Comparison of ENCODE assay signal across 14 cellular contexts in genomic region chr4:183541081-183542045, GRCh38. TPM values are rescaled to one million over a fixed set of nuclear protein-coding genes. Genes with fewer than 3 reads are reported as not detected.
A peak's percentile ranks its signal among the peaks of the same experiment; 100 is the strongest.
DNase-seq lines count a peak whose midpoint lies in the region; ATAC-seq, FAIRE-seq and TF ChIP-seq lines count a peak whose summit lies in the region.
"Had no signal": no experiment of that assay in that cellular context is flagged by ENCODE, and none has a peak within 500 bp of the region (broad histone marks: within the 10 kb centered on the region; RNA-seq: fewer than 3 reads in every experiment).

No MANE protein-coding gene starts in this region.

- TF ChIP-seq RAD21 in IMR-90 (IDR thresholded peaks at IDR 0.05; ENCODE audit: low read length) = no peak

- H3K14ac ChIP-seq in IMR-90 (replicated peaks; ENCODE audit: low read depth, low read length) = no peak overlapping the region

- TF ChIP-seq CTCF in AG10803 (conservative IDR thresholded peaks at IDR 0.05; ENCODE audit: low read length) (no peak), IMR-90 (conservative IDR thresholded peaks at IDR 0.05; ENCODE audit: low read depth, low read length) (no peak), esophagus muscularis mucosa (IDR thresholded peaks at IDR 0.05) (no peak)

- no peak overlapping the region for H2BK120ac ChIP-seq in IMR-90 (ENCODE audit: low read depth, low read length)
- no peak overlapping the region for H2BK120ac ChIP-seq in mesendoderm (ENCODE audit: low read depth, low read length)

- no peaks in the 10 kb centered on the region for H3K79me2 ChIP-seq in mesendoderm (ENCODE audit: control insufficient read depth, insufficient read depth, low read length)

- H2BK5ac ChIP-seq in IMR-90 (ENCODE audit: low read depth, low read length, poor library complexity, severe bottlenecking) (no peak overlapping the region), mesendoderm (ENCODE audit: low read length) (no peak overlapping the region)

- ATAC-seq in IMR-90 (ENCODE audit: low read depth) = peak; percentile 84
- no peak for ATAC-seq in GM19395 (IDR thresholded peaks at IDR 0.05; ENCODE audit: unreplicated experiment)
- no peak for ATAC-seq in activated CD4-positive, CD25-positive, alpha-beta regulatory T cell treated with anti-CD3 and anti-CD28 coated beads, Interleukin-2, amount 50 U/mL, for 24 hours

- no peak overlapping the region for H2AK5ac ChIP-seq in IMR-90 (ENCODE audit: low read depth, low read length)
- H2AK5ac ChIP-seq in mesendoderm (ENCODE audit: low read length) = no peak overlapping the region

- 0 out of 2 replicates have a peak overlapping the region, but pooled peaks have one; percentile 40 for H3K23ac ChIP-seq in IMR-90 (ENCODE audit: low read depth, low read length)
- no peak overlapping the region for H3K23ac ChIP-seq in mesendoderm (ENCODE audit: low read length)

- no peak overlapping the region for H4K91ac ChIP-seq in IMR-90 (ENCODE audit: insufficient read depth, low read depth, low read length)

- H3K56ac ChIP-seq in IMR-90 (ENCODE audit: extremely low read depth, insufficient read depth, low read length) (no peak overlapping the region), mesendoderm (ENCODE audit: low read length) (no peak overlapping the region)

- CTCF ChIA-PET in IMR-90 (lab: Yijun Ruan, JAX) = interaction anchor here (0.7 to 0.9 kb wide), 2 partner anchors 30 to 61 kb away, joined by 3 to 10 read pairs; no protein-coding TSS in a partner anchor

- H2AFZ ChIP-seq in IMR-90 (replicated peaks; ENCODE audit: low read length, poor library complexity) = peak overlapping the region; percentile 80

- no peaks in the 10 kb centered on the region for H4K20me1 ChIP-seq in IMR-90 (ENCODE audit: insufficient read depth, low read length)
- H4K20me1 ChIP-seq: BLaER1 treated with 17β-estradiol and CSF1 and Interleukin-3, amounts not matched to agents 10 nM and 100 nM had no signal

- no peak for TF ChIP-seq POLR2A in IMR-90 (IDR thresholded peaks at IDR 0.05; ENCODE audit: low read depth, low read length)
- TF ChIP-seq POLR2A in esophagus muscularis mucosa (IDR thresholded peaks at IDR 0.05; ENCODE audit: low read depth) = no peak
- no peak for TF ChIP-seq POLR2A in H54 (IDR thresholded peaks at IDR 0.05; ENCODE audit: low read depth, low read length)

- no peak for FAIRE-seq in H54 (lab: Jason Lieb, UNC)

- TF ChIP-seq EP300 in esophagus muscularis mucosa (IDR thresholded peaks at IDR 0.05) = no peak

- no peak overlapping the region for H2BK20ac ChIP-seq in IMR-90 (ENCODE audit: low read depth, low read length)

- no peak overlapping the region for H3K4ac ChIP-seq in IMR-90 (ENCODE audit: low read depth, low read length)
- no peak overlapping the region for H3K4ac ChIP-seq in mesendoderm (ENCODE audit: low read depth, low read length)

- H3K36me3 ChIP-seq in IMR-90 (ENCODE audit: control insufficient read depth, insufficient read depth, low read length) (no peaks in the 10 kb centered on the region), esophagus muscularis mucosa (no peaks in the 10 kb centered on the region), mesendoderm (ENCODE audit: control insufficient read depth, insufficient read depth, low read length) (no peaks in the 10 kb centered on the region)
- H3K36me3 ChIP-seq: BLaER1 treated with 17β-estradiol and CSF1 and Interleukin-3, amounts not matched to agents 10 nM and 100 nM; SJCRH30 had no signal

- no peak overlapping the region for H2AK9ac ChIP-seq in IMR-90 (replicated peaks; ENCODE audit: low read depth, low read length, poor library complexity)

- DNase-seq in AG10803 (ENCODE audit: low read depth) (peak; percentile 3), IMR-90 (peak; percentile 49), esophagus muscularis mucosa (ENCODE audit: extremely low spot score) (no peak), mesendoderm (peak; percentile 91), H54 (ENCODE audit: insufficient read length, low spot score) (no peak), NCI-H2171 treated with DMSO at 0.1 percent for 48 hours (lab: John Stamatoyannopoulos, UW) (no peak)
- DNase-seq: activated T-cell treated with anti-CD3 and anti-CD28 coated beads for 4 hours; GF-D8; NCI-H510A treated with DMSO at 0.1 percent for 48 hours; stimulated activated naive CD4-positive, alpha-beta T cell treated with Interleukin-2 at 50 U/mL for 16 hours had no signal

- no peaks in the 10 kb centered on the region for H3K27me3 ChIP-seq in IMR-90 (ENCODE audit: control insufficient read depth, insufficient read depth, low read length)
- H3K27me3 ChIP-seq in esophagus muscularis mucosa = no peaks in the 10 kb centered on the region
- H3K27me3 ChIP-seq in mesendoderm (ENCODE audit: insufficient read depth, low read length, poor library complexity) = no peaks in the 10 kb centered on the region
- H3K27me3 ChIP-seq: BLaER1 treated with 17β-estradiol and CSF1 and Interleukin-3, amounts not matched to agents 10 nM and 100 nM; SJCRH30 had no signal

- no peak overlapping the region for H3K18ac ChIP-seq in IMR-90 (ENCODE audit: low read depth, low read length)
- no peak overlapping the region for H3K18ac ChIP-seq in mesendoderm (ENCODE audit: low read length)

- H3K27ac ChIP-seq in IMR-90 (ENCODE audit: insufficient read depth, low read length) (no peak overlapping the region; the same call in 1 of the 2 replicates), esophagus muscularis mucosa (replicated peaks in 1 of 4) (peak overlapping the region; percentile 22 to 65 (median 40)), mesendoderm (ENCODE audit: low read depth, low read length) (no peak overlapping the region)
- H3K27ac ChIP-seq: BLaER1 treated with 17β-estradiol and CSF1 and Interleukin-3, amounts not matched to agents 10 nM and 100 nM; SJCRH30 had no signal

- 28% methylated on average over 7 of the region's 14 CpGs; no CpG with 5 or more reads in 1 of the 2 experiments for WGBS in IMR-90 (ENCODE audit: extremely low coverage in 2 of 2, insufficient read length in 1 of 2), 2 experiments
- 63% methylated on average over 14 of the region's 14 CpGs for WGBS in esophagus muscularis mucosa
- WGBS in mesendoderm (ENCODE audit: extremely low coverage, insufficient coverage, low lambda C conversion rate) = no CpG with 5 or more reads among the region's 14 CpGs

- POLR2A ChIA-PET in IMR-90 (lab: Charles Lee; ENCODE audit: unreplicated experiment) = no interaction called here

- dilution Hi-C loops in IMR-90 (cut with HindIII; ENCODE audit: low sequenced_read_pairs, unreplicated experiment) = no loop called here

- H2BK15ac ChIP-seq in IMR-90 (ENCODE audit: low read depth, low read length) (no peak overlapping the region), mesendoderm (replicated peaks; ENCODE audit: low read depth) (no peak overlapping the region)

- BruUV-seq in IMR-90 (replicated peaks; lab: Mats Ljungman, UMichigan) = no TSS peak

- in situ Hi-C loops in IMR-90 (cut with MboI; ENCODE audit: low sequenced_read_pairs) = no loop called here

- H3K79me1 ChIP-seq in IMR-90 (ENCODE audit: low read depth in 1 of 2, low read length in 2 of 2) (no peaks in the 10 kb centered on the region), mesendoderm (ENCODE audit: low read length) (no peaks in the 10 kb centered on the region)

- no peak overlapping the region for H3K9ac ChIP-seq in IMR-90 (ENCODE audit: low read depth, low read length)
- no peak overlapping the region for H3K9ac ChIP-seq in mesendoderm (ENCODE audit: low read length)
- H3K9ac ChIP-seq: BLaER1 treated with 17β-estradiol and CSF1 and Interleukin-3, amounts not matched to agents 10 nM and 100 nM had no signal

- intact Hi-C loops in IMR-90 (cut with micrococcal nuclease) = no loop called here
- intact Hi-C loops in esophagus muscularis mucosa (cut with DNase I) = no loop called here

- H3K4me2 ChIP-seq in IMR-90 (ENCODE audit: low read depth, low read length) (peak overlapping the region; percentile 82), mesendoderm (ENCODE audit: low read length) (no peak overlapping the region)
- H3K4me2 ChIP-seq: BLaER1 treated with 17β-estradiol and CSF1 and Interleukin-3, amounts not matched to agents 10 nM and 100 nM had no signal

- H3K4me1 ChIP-seq in IMR-90 (ENCODE audit: control insufficient read depth, insufficient read depth, low read length) = peaks cover 8% of the 10 kb centered on the region; the same call in 1 of the 2 replicates
- peaks cover 0 to 34% (median 33%) of the 10 kb centered on the region in 4 donors for H3K4me1 ChIP-seq in esophagus muscularis mucosa
- no peaks in the 10 kb centered on the region for H3K4me1 ChIP-seq in mesendoderm (ENCODE audit: control insufficient read depth, low read depth, low read length)
- H3K4me1 ChIP-seq: SJCRH30 had no signal

- H3K9me3 ChIP-seq in IMR-90 (ENCODE audit: control insufficient read depth, insufficient read depth, low read length) (peaks cover 4% of the 10 kb centered on the region), esophagus muscularis mucosa (peaks cover 0 to 8% (median 0%) of the 10 kb centered on the region in 4 donors)
- H3K9me3 ChIP-seq: SJCRH30 had no signal

- no peaks in the 10 kb centered on the region for H3K9me1 ChIP-seq in IMR-90 (ENCODE audit: insufficient read depth, low read length)

- H3K4me3 ChIP-seq in AG10803 (ENCODE audit: low read length) = no peak overlapping the region; the same call in 1 of the 2 replicates
- no peak overlapping the region for H3K4me3 ChIP-seq in IMR-90 (ENCODE audit: insufficient read depth, low read depth, low read length)
- H3K4me3 ChIP-seq in esophagus muscularis mucosa = no peak overlapping the region
- H3K4me3 ChIP-seq in mesendoderm (ENCODE audit: low read length) = no peak overlapping the region
- H3K4me3 ChIP-seq: BLaER1 treated with 17β-estradiol and CSF1 and Interleukin-3, amounts not matched to agents 10 nM and 100 nM; SJCRH30 had no signal

- H4K5ac ChIP-seq in IMR-90 (ENCODE audit: low read depth, low read length) (no peak overlapping the region), mesendoderm (ENCODE audit: low read length) (no peak overlapping the region)

- H4K8ac ChIP-seq in IMR-90 (ENCODE audit: low read depth in 2 of 2, low read length in 2 of 2) (no peak overlapping the region), mesendoderm (ENCODE audit: low read depth, low read length) (no peak overlapping the region)

TF ChIP-seq in IMR-90, 13 proteins besides CTCF, POLR2A, EP300 and RAD21 (continues in another document):
- no peak for TF ChIP-seq USF2 (IDR thresholded peaks at IDR 0.05; ENCODE audit: low read depth, low read length)
- TF ChIP-seq MAFK (IDR thresholded peaks at IDR 0.05; ENCODE audit: low read depth, low read length) = no peak

RNA-seq across cellular contexts. Expression of gene ING2, which starts 36.5 kb away (rescaled TPM):
- 2.5 and 9.7 TPM in 2 replicates for total RNA-seq in IMR-90 (2012; rRNA removed)
- 7.3 and 9.5 TPM in 2 replicates for polyA plus RNA-seq in IMR-90 (2012; rRNA removed)
- 6.3 and 10.1 TPM in 2 replicates for polyA plus RNA-seq in IMR-90 (2012; cell fraction: cytosol; rRNA removed)
- 1.6 and 3.2 TPM in 2 replicates for polyA plus RNA-seq in IMR-90 (2012; cell fraction: nucleus; rRNA removed; ENCODE audit: low replicate concordance)
- total RNA-seq in esophagus muscularis mucosa = 10 to 100 TPM; 26.2 to 42.8 (median 38.6) TPM
- polyA plus RNA-seq in mesendoderm (2013, experiment 1 of 2) = 17.0 TPM
- polyA plus RNA-seq in mesendoderm (2013, experiment 2 of 2) = 19.0 TPM

Comparison
In these comparisons a context has a peak if more than half of its experiments do, and no peak if none do; other contexts are left out.
1. DNase-seq: peak in AG10803 (single experiment), IMR-90 (single experiment) and mesendoderm (single experiment); none in esophagus muscularis mucosa (single experiment), H54 (single experiment) and NCI-H2171 treated with DMSO at 0.1 percent for 48 hours (single experiment).
2. H3K27ac ChIP-seq: peak in esophagus muscularis mucosa (4 of 4); none in IMR-90 (single experiment) and mesendoderm (single experiment).